9 cellular contexts compared by ENCODE assay signal in the genomic region with DNA sequence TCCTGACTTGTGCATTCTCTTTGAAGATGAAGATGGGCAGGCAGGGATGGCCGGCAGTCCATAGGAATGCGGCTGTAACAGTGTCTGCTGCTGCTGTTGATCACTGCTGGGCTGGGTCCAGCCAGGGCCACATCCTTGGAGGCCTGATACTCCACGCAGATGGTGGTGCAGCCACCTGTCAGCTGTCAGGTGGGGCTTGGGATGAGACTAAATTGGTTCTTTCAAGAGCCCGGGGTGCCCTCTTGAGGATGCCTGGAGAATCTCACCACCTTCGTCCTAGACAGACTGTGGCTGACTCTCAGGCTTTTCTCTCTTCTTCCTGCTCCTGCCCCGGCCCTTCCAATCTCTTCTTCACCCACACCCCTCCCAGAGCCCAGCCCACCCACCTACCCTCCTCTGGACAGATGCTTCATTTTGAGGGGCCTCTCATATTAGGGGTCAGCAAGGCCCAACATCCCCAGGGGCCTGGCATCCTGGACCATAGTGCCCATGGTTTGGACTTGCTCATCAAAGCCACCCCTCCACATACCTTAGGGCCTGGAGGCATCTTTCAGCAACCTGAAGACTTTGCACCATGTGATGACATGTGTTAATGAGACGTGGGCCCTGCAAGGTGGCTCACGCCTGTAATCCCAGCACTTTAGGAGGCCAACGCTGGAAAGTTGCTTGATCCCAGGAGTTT. TPM values are rescaled to one million over a fixed set of nuclear protein-coding genes. Genes with fewer than 3 reads are reported as not detected.
DNase-seq lines count a peak whose midpoint lies in the region; ATAC-seq and TF ChIP-seq lines count a peak whose summit lies in the region.
"Had no signal": no experiment of that assay in that cellular context is flagged by ENCODE, and none has a peak within 500 bp of the region (broad histone marks: within the 10 kb centered on the region; RNA-seq: fewer than 3 reads in every experiment).

No MANE protein-coding gene starts in this region.

- no peaks in the 10 kb centered on the region for H3K27me3 ChIP-seq in WERI-Rb-1 (ENCODE audit: insufficient read depth, low read depth, severe bottlenecking)

- no peak overlapping the region for H3K4me3 Mint-ChIP-seq in central memory CD8-positive, alpha-beta T cell

- DNase-seq in A172 (ENCODE audit: low spot score) (peak; percentile 76), GM13977 (ENCODE audit: low spot score) (peak; percentile 86), NCI-H2081 (lab: John Stamatoyannopoulos, UW) (peak; percentile 79 to 88), WERI-Rb-1 (peak; percentile 94), medulla oblongata (ENCODE audit: extremely low spot score) (peak; percentile 16)
- DNase-seq in central memory CD8-positive, alpha-beta T cell (ENCODE audit: low spot score in 2 of 2): peak in 1 of 2 donors; percentile 40
- peak; percentile 30 for DNase-seq in stimulated activated CD8-positive, alpha-beta memory T cell treated with anti-CD3 and anti-CD28 coated beads, Interleukin-2, amount 100 ng/mL, for 48 hours (ENCODE audit: low read depth in 2 of 2)

- peaks cover 5% of the 10 kb centered on the region for H3K4me1 Mint-ChIP-seq in central memory CD8-positive, alpha-beta T cell

- no peak overlapping the region for H3K27ac ChIP-seq in WERI-Rb-1
- H3K27ac ChIP-seq: epithelial cell of prostate had no signal

- no peaks in the 10 kb centered on the region for H3K27me3 Mint-ChIP-seq in central memory CD8-positive, alpha-beta T cell

- no peak overlapping the region for H3K4me3 ChIP-seq in WERI-Rb-1 (ENCODE audit: low read depth, low read length)

- H3K36me3 ChIP-seq in WERI-Rb-1: peaks cover 8% of the 10 kb centered on the region

- TF ChIP-seq CTCF in GM13977 (IDR thresholded peaks at IDR 0.05; ENCODE audit: extremely low read depth, insufficient read depth, missing control alignments): peak; percentile 70
- peak; percentile 90 for TF ChIP-seq CTCF in WERI-Rb-1 (IDR thresholded peaks at IDR 0.05; ENCODE audit: low read depth, low read length)

- H3K36me3 Mint-ChIP-seq in central memory CD8-positive, alpha-beta T cell (ENCODE audit: insufficient read depth): peaks cover 13% of the 10 kb centered on the region

- no peak overlapping the region for H3K27ac Mint-ChIP-seq in central memory CD8-positive, alpha-beta T cell (ENCODE audit: low read depth)

- peak; percentile 86 for ATAC-seq in central memory CD8-positive, alpha-beta T cell (replicated peaks; ENCODE audit: extremely low read depth, poor library complexity, severe bottlenecking)
- no peak for ATAC-seq in GM21447 (IDR thresholded peaks at IDR 0.05; ENCODE audit: unreplicated experiment)

- no peaks in the 10 kb centered on the region for H3K9me3 Mint-ChIP-seq in central memory CD8-positive, alpha-beta T cell

- H3K9me3 ChIP-seq in WERI-Rb-1 (ENCODE audit: severe bottlenecking): no peaks in the 10 kb centered on the region

- in situ Hi-C loops in GM13977 (cut with MboI; ENCODE audit: low pct_unique_long_range_greater_than_20kb, low sequenced_read_pairs, unreplicated experiment): no loop called here

RNA-seq across cellular contexts. Expression of gene OSBPL7, which starts 19.1 kb away (rescaled TPM):
- total RNA-seq in A172 (2014; rRNA removed; shearing (Covaris generic)): 8.2 and 19.1 TPM in 2 replicates

RNA-seq across cellular contexts. Expression of gene MRPL10, which starts 28.9 kb away (rescaled TPM):
- 41.9 and 58.5 TPM in 2 replicates for total RNA-seq in A172 (2014; rRNA removed; shearing (Covaris generic))

RNA-seq across cellular contexts. Expression of gene LRRC46, which starts 29.0 kb away (rescaled TPM):
- 0.62 and 1.6 TPM in 2 replicates for total RNA-seq in A172 (2014; rRNA removed; shearing (Covaris generic))

RNA-seq across cellular contexts. Expression of gene SCRN2, which starts 38.6 kb away (rescaled TPM):
- 56.8 and 65.4 TPM in 2 replicates for total RNA-seq in A172 (2014; rRNA removed; shearing (Covaris generic))

RNA-seq across cellular contexts. Expression of gene SP6, which starts 48.5 kb away (rescaled TPM):
- total RNA-seq in A172 (2014; rRNA removed; shearing (Covaris generic)): 0.19 and 0.46 TPM in 2 replicates
